1 cellular context compared by ENCODE assay signal in the genomic region with DNA sequence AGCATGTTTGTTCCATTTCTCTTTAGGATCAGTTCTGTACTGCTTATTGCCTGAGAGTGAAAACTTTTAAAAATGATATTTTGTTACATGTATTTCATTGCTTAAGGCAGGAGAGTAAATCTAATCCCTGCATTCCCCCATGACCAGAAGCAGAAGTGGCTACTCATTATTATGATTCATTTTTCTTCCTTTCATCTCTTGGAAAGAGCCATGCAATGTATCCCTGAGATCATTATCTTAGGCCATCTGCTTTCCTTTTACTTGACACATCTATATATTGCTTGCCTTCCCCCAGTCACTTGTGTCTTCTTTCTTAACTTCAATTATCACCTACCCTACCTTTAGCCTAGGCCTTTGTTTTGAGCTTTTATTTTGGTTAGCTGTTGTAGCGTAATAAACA.
A peak's percentile ranks its signal among the peaks of the same experiment; 100 is the strongest.
TF ChIP-seq lines count a peak whose summit lies in the region.

No MANE protein-coding gene starts in this region.

TF ChIP-seq in SK-N-SH, 30 proteins besides CTCF, POLR2A, EP300 and RAD21 (continued from another document):
- TF ChIP-seq, protein P1, sequence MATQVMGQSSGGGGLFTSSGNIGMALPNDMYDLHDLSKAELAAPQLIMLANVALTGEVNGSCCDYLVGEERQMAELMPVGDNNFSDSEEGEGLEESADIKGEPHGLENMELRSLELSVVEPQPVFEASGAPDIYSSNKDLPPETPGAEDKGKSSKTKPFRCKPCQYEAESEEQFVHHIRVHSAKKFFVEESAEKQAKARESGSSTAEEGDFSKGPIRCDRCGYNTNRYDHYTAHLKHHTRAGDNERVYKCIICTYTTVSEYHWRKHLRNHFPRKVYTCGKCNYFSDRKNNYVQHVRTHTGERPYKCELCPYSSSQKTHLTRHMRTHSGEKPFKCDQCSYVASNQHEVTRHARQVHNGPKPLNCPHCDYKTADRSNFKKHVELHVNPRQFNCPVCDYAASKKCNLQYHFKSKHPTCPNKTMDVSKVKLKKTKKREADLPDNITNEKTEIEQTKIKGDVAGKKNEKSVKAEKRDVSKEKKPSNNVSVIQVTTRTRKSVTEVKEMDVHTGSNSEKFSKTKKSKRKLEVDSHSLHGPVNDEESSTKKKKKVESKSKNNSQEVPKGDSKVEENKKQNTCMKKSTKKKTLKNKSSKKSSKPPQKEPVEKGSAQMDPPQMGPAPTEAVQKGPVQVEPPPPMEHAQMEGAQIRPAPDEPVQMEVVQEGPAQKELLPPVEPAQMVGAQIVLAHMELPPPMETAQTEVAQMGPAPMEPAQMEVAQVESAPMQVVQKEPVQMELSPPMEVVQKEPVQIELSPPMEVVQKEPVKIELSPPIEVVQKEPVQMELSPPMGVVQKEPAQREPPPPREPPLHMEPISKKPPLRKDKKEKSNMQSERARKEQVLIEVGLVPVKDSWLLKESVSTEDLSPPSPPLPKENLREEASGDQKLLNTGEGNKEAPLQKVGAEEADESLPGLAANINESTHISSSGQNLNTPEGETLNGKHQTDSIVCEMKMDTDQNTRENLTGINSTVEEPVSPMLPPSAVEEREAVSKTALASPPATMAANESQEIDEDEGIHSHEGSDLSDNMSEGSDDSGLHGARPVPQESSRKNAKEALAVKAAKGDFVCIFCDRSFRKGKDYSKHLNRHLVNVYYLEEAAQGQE (IDR thresholded peaks at IDR 0.05; ENCODE audit: low read depth, low read length) = no peak
- TF ChIP-seq TCF12 (IDR thresholded peaks at IDR 0.05) (peak; percentile 94), ELF1 (IDR thresholded peaks at IDR 0.05) (no peak), RCOR1 (IDR thresholded peaks at IDR 0.05; ENCODE audit: low read length) (peak; percentile 32; the same call in 1 of the 2 replicates), EZH2phosphoT487 (IDR thresholded peaks at IDR 0.05; ENCODE audit: borderline replicate concordance, low read depth) (no peak), NFIC (IDR thresholded peaks at IDR 0.05; ENCODE audit: borderline replicate concordance) (peak; percentile 9; the same call in 1 of the 2 replicates), GATA2 (CRISPR knock-in tag; IDR thresholded peaks at IDR 0.05) (peak; percentile 75)
- TF ChIP-seq, protein P2, sequence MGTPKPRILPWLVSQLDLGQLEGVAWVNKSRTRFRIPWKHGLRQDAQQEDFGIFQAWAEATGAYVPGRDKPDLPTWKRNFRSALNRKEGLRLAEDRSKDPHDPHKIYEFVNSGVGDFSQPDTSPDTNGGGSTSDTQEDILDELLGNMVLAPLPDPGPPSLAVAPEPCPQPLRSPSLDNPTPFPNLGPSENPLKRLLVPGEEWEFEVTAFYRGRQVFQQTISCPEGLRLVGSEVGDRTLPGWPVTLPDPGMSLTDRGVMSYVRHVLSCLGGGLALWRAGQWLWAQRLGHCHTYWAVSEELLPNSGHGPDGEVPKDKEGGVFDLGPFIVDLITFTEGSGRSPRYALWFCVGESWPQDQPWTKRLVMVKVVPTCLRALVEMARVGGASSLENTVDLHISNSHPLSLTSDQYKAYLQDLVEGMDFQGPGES (IDR thresholded peaks at IDR 0.05; ENCODE audit: low read depth, low read length) = no peak
- TF ChIP-seq, protein P3, sequence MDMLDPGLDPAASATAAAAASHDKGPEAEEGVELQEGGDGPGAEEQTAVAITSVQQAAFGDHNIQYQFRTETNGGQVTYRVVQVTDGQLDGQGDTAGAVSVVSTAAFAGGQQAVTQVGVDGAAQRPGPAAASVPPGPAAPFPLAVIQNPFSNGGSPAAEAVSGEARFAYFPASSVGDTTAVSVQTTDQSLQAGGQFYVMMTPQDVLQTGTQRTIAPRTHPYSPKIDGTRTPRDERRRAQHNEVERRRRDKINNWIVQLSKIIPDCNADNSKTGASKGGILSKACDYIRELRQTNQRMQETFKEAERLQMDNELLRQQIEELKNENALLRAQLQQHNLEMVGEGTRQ (IDR thresholded peaks at IDR 0.05; ENCODE audit: borderline replicate concordance, low read depth, low read length) = no peak
- TF ChIP-seq, protein P4, sequence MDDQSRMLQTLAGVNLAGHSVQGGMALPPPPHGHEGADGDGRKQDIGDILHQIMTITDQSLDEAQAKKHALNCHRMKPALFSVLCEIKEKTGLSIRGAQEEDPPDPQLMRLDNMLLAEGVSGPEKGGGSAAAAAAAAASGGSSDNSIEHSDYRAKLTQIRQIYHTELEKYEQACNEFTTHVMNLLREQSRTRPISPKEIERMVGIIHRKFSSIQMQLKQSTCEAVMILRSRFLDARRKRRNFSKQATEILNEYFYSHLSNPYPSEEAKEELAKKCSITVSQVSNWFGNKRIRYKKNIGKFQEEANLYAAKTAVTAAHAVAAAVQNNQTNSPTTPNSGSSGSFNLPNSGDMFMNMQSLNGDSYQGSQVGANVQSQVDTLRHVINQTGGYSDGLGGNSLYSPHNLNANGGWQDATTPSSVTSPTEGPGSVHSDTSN (IDR thresholded peaks at IDR 0.05) = peak; percentile 72
- TF ChIP-seq, protein P5, sequence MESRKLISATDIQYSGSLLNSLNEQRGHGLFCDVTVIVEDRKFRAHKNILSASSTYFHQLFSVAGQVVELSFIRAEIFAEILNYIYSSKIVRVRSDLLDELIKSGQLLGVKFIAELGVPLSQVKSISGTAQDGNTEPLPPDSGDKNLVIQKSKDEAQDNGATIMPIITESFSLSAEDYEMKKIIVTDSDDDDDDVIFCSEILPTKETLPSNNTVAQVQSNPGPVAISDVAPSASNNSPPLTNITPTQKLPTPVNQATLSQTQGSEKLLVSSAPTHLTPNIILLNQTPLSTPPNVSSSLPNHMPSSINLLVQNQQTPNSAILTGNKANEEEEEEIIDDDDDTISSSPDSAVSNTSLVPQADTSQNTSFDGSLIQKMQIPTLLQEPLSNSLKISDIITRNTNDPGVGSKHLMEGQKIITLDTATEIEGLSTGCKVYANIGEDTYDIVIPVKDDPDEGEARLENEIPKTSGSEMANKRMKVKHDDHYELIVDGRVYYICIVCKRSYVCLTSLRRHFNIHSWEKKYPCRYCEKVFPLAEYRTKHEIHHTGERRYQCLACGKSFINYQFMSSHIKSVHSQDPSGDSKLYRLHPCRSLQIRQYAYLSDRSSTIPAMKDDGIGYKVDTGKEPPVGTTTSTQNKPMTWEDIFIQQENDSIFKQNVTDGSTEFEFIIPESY (IDR thresholded peaks at IDR 0.05; ENCODE audit: borderline replicate concordance, low read depth) = no peak
